ENCODE assay signal across 8 cellular contexts in genomic region chr1:1777510-1777909, GRCh38. TPM values are rescaled to one million over a fixed set of nuclear protein-coding genes. Genes with fewer than 3 reads are reported as not detected.
DNase-seq lines count a peak whose midpoint lies in the region; ATAC-seq lines count a peak whose summit lies in the region.

No MANE protein-coding gene starts in this region.

- peak overlapping the region; percentile 92 for H3K4me3 ChIP-seq in NT2/D1 (ENCODE audit: insufficient read length, low read depth)
- H3K4me3 ChIP-seq in ectodermal cell (ENCODE audit: insufficient read depth, low read depth, low read length) = peak overlapping the region; percentile 84
- peak overlapping the region; percentile 71 to 76 for H3K4me3 ChIP-seq in muscle layer of colon (ENCODE audit: low read depth in 1 of 2, low read length in 2 of 2)

- 12 to 13% methylated on average over 8 of the region's 8 CpGs for WGBS in ectodermal cell, 2 experiments

- no peak for ATAC-seq in GM18868 (IDR thresholded peaks at IDR 0.05; ENCODE audit: unreplicated experiment)

- H3K4me1 ChIP-seq in NT2/D1 (ENCODE audit: insufficient read depth, insufficient read length) (peaks cover 29% of the 10 kb centered on the region), ectodermal cell (ENCODE audit: control insufficient read depth, insufficient read depth, low read length) (peaks cover 29% of the 10 kb centered on the region), muscle layer of colon (ENCODE audit: insufficient read depth, low read length) (peaks cover 43% of the 10 kb centered on the region)

- DNase-seq in EL = peak; percentile 44
- DNase-seq in NT2/D1 (ENCODE audit: low read depth, low spot score) = no peak
- DNase-seq in activated CD8-positive, alpha-beta memory T cell treated with anti-CD3 and anti-CD28 coated beads for 24 hours = no peak
- DNase-seq in A172 (ENCODE audit: low spot score) = no peak
- DNase-seq in NCI-H1417 treated with DMSO at 0.1 percent for 48 hours (lab: John Stamatoyannopoulos, UW) = no peak

- no peaks in the 10 kb centered on the region for H3K27me3 ChIP-seq in NT2/D1 (ENCODE audit: insufficient read depth, insufficient read length)
- H3K27me3 ChIP-seq in ectodermal cell (ENCODE audit: control insufficient read depth, insufficient read depth, low read length, poor library complexity, severe bottlenecking) = peaks cover 10% of the 10 kb centered on the region
- H3K27me3 ChIP-seq in muscle layer of colon (ENCODE audit: control insufficient read depth in 1 of 2, insufficient read depth in 2 of 2, low read length in 2 of 2) = no peaks in the 10 kb centered on the region

- H3K9ac ChIP-seq in NT2/D1 (ENCODE audit: insufficient read length, low read depth) = peak overlapping the region; percentile 98
- H3K9ac ChIP-seq in muscle layer of colon (ENCODE audit: low read length) = peak overlapping the region; percentile 46

- H3K27ac ChIP-seq in ectodermal cell (ENCODE audit: insufficient read depth, low read depth, low read length, poor library complexity, severe bottlenecking) (no peak overlapping the region), muscle layer of colon (ENCODE audit: low read depth, low read length) (peak overlapping the region; percentile 77)

- H3K36me3 ChIP-seq in NT2/D1 (ENCODE audit: insufficient read depth, insufficient read length, low read length) (peaks cover 23% of the 10 kb centered on the region), ectodermal cell (ENCODE audit: control insufficient read depth, insufficient read depth, low read length) (peaks cover 1% of the 10 kb centered on the region), muscle layer of colon (ENCODE audit: insufficient read depth, low read length) (no peaks in the 10 kb centered on the region)

- no peaks in the 10 kb centered on the region for H3K9me3 ChIP-seq in NT2/D1 (ENCODE audit: insufficient read depth, low read length)
- no peaks in the 10 kb centered on the region for H3K9me3 ChIP-seq in ectodermal cell (ENCODE audit: control insufficient read depth, low read length)
- no peaks in the 10 kb centered on the region for H3K9me3 ChIP-seq in muscle layer of colon (ENCODE audit: low read length)

RNA-seq across cellular contexts. Expression of gene NADK, which starts 0.8 kb away (rescaled TPM):
- polyA plus RNA-seq in ectodermal cell (2013, experiment 1 of 4) = 72.3 TPM
- 55.4 TPM for polyA plus RNA-seq in ectodermal cell (2013, experiment 2 of 4)
- 47.2 TPM for polyA plus RNA-seq in ectodermal cell (2013, experiment 3 of 4)
- polyA plus RNA-seq in ectodermal cell (2013, experiment 4 of 4) = 51.7 TPM
- 28.4 and 31.5 TPM in 2 replicates for total RNA-seq in A172 (2014; rRNA removed; shearing (Covaris generic))

RNA-seq across cellular contexts. Expression of gene CDK11A, which starts 53.4 kb away (rescaled TPM):
- 46.6 TPM for polyA plus RNA-seq in ectodermal cell (2013, experiment 1 of 4)
- 40.4 TPM for polyA plus RNA-seq in ectodermal cell (2013, experiment 2 of 4)
- 37.0 TPM for polyA plus RNA-seq in ectodermal cell (2013, experiment 3 of 4)
- polyA plus RNA-seq in ectodermal cell (2013, experiment 4 of 4) = 48.1 TPM
- 6.6 and 9.8 TPM in 2 replicates for total RNA-seq in A172 (2014; rRNA removed; shearing (Covaris generic))
